Comparison of ENCODE assay signal across 1 cellular context in genomic region chr1:6447818-6448748, GRCh38.
A peak's percentile ranks its signal among the peaks of the same experiment; 100 is the strongest.
TF ChIP-seq lines count a peak whose summit lies in the region.

No MANE protein-coding gene starts in this region.

TF ChIP-seq in endothelial cell of umbilical vein, 7 proteins besides CTCF, POLR2A, EP300 and RAD21:
- TF ChIP-seq, protein P1, sequence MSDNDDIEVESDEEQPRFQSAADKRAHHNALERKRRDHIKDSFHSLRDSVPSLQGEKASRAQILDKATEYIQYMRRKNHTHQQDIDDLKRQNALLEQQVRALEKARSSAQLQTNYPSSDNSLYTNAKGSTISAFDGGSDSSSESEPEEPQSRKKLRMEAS (IDR thresholded peaks at IDR 0.05; ENCODE audit: insufficient read depth, insufficient read length) = no peak
- TF ChIP-seq EZH2 (IDR thresholded peaks at IDR 0.05; ENCODE audit: borderline replicate concordance, low read depth, low read length, severe bottlenecking) = peak; percentile 68
